In genomic region chr4:187424636-187425035, GRCh38 we compare ENCODE assay signal across 13 cellular contexts.
DNase-seq lines count a peak whose midpoint lies in the region; ATAC-seq and TF ChIP-seq lines count a peak whose summit lies in the region.
"Had no signal": no experiment of that assay in that cellular context is flagged by ENCODE, and none has a peak within 500 bp of the region (broad histone marks: within the 10 kb centered on the region; RNA-seq: fewer than 3 reads in every experiment).

No MANE protein-coding gene starts in this region.

- H3K4me3 ChIP-seq in RWPE2 (ENCODE audit: severe bottlenecking) = no peak overlapping the region
- no peak overlapping the region for H3K4me3 ChIP-seq in left lung
- H3K4me3 ChIP-seq: BLaER1 had no signal

- DNase-seq in EL = peak; percentile 32
- no peak for DNase-seq in RWPE2 (ENCODE audit: low spot score)
- DNase-seq in left lung = no peak
- no peak for DNase-seq in NCI-H2227 treated with DMSO at 0.1 percent for 48 hours (lab: John Stamatoyannopoulos, UW)
- DNase-seq in GDM1 (lab: John Stamatoyannopoulos, UW) = no peak
- no peak for DNase-seq in activated CD8-positive, alpha-beta memory T cell treated with anti-CD3 and anti-CD28 coated beads, Interleukin-2, amount 50 U/mL, for 48 hours
- DNase-seq in cerebellar cortex (ENCODE audit: low spot score) = no peak
- DNase-seq: ACHN; CD4-positive, alpha-beta memory T cell; DMS79 treated with DMSO at 0.1 percent for 48 hours; H9; KBM-7 had no signal

- no peaks in the 10 kb centered on the region for H3K9me3 ChIP-seq in RWPE2 (ENCODE audit: severe bottlenecking)
- H3K9me3 ChIP-seq in left lung = peaks cover 0 to 5% of the 10 kb centered on the region in 2 donors
- H3K9me3 ChIP-seq: BLaER1 had no signal

- ATAC-seq in RWPE2 (ENCODE audit: low read depth) (peak; percentile 74), left lung (peak; percentile 25)

- H3K4me1 ChIP-seq in RWPE2 (ENCODE audit: insufficient read depth, poor library complexity, severe bottlenecking) = peaks cover 9% of the 10 kb centered on the region
- H3K4me1 ChIP-seq in left lung = no peaks in the 10 kb centered on the region
- H3K4me1 ChIP-seq: BLaER1 had no signal

- TF ChIP-seq CTCF in RWPE2 (IDR thresholded peaks at IDR 0.05; ENCODE audit: poor library complexity, severe bottlenecking) (no peak), left lung (IDR thresholded peaks at IDR 0.05) (no peak)

- no peaks in the 10 kb centered on the region for H3K27me3 ChIP-seq in RWPE2 (ENCODE audit: insufficient read depth, poor library complexity, severe bottlenecking)
- no peaks in the 10 kb centered on the region for H3K27me3 ChIP-seq in left lung
- H3K27me3 ChIP-seq: BLaER1 had no signal

- H3K36me3 ChIP-seq in RWPE2 (ENCODE audit: low read depth) = no peaks in the 10 kb centered on the region
- H3K36me3 ChIP-seq in left lung = no peaks in the 10 kb centered on the region
- H3K36me3 ChIP-seq: BLaER1 had no signal

- H3K27ac ChIP-seq in RWPE2 (ENCODE audit: poor library complexity, severe bottlenecking) (peak overlapping the region; percentile 32), left lung (no peak overlapping the region)
- H3K27ac ChIP-seq: BLaER1 had no signal

- intact Hi-C loops in left lung (cut with DNase I) = no loop called here
